In genomic region chr16:75629132-75629531, GRCh38 we compare ENCODE assay signal across 1 cellular context.
TF ChIP-seq lines count a peak whose summit lies in the region.

No MANE protein-coding gene starts in this region.

TF ChIP-seq in HepG2, 621 proteins besides CTCF, POLR2A, EP300 and RAD21:
- TF ChIP-seq, protein P1, sequence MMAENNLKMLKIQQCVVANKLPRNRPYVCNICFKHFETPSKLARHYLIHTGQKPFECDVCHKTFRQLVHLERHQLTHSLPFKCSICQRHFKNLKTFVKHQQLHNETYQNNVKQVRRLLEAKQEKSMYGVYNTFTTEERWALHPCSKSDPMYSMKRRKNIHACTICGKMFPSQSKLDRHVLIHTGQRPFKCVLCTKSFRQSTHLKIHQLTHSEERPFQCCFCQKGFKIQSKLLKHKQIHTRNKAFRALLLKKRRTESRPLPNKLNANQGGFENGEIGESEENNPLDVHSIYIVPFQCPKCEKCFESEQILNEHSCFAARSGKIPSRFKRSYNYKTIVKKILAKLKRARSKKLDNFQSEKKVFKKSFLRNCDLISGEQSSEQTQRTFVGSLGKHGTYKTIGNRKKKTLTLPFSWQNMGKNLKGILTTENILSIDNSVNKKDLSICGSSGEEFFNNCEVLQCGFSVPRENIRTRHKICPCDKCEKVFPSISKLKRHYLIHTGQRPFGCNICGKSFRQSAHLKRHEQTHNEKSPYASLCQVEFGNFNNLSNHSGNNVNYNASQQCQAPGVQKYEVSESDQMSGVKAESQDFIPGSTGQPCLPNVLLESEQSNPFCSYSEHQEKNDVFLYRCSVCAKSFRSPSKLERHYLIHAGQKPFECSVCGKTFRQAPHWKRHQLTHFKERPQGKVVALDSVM (CRISPR knock-in tag; IDR thresholded peaks at IDR 0.05): no peak
- TF ChIP-seq RBM22 (optimal IDR thresholded peaks at IDR 0.05; ENCODE audit: low read length) (peak; percentile 31), TARDBP (CRISPR knock-in tag; IDR thresholded peaks at IDR 0.05) (no peak), SIX4 (CRISPR knock-in tag; IDR thresholded peaks at IDR 0.05) (no peak)
TF ChIP-seq in HepG2: peak in this region for 1.
